Comparison of ENCODE assay signal across 8 cellular contexts in the genomic region with DNA sequence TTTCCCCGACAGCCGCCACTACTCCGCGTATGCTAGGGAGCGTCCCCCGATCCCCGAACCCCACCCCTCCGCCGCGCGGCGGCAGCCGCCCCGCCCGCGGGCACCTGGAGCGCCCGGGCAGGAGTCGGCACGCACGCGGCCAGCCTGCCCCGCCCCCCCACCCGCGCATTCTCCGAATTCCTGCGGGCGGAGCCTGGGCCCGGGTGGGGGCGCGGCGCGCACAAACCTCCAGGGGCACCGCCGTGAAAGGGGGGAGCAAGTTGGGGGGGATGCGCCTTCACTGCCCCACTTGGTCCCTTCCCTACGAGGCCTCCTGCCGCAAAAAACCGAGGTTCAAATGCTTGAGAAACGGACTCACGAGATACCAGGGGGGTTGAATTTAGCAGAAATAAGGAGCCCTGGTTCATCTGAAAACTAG. TPM values are rescaled to one million over a fixed set of nuclear protein-coding genes. Genes with fewer than 3 reads are reported as not detected.
A peak's percentile ranks its signal among the peaks of the same experiment; 100 is the strongest.
DNase-seq lines count a peak whose midpoint lies in the region; ATAC-seq and TF ChIP-seq lines count a peak whose summit lies in the region.

No MANE protein-coding gene starts in this region.

- H3K27ac Mint-ChIP-seq in IgD-negative memory B cell = no peak overlapping the region
- H3K27ac Mint-ChIP-seq in activated naive CD4-positive, alpha-beta T cell treated with anti-CD3 and anti-CD28 coated beads, Interleukin-2, amount 50 U/mL, for 72 hours = no peak overlapping the region

- H3K4me3 Mint-ChIP-seq in IgD-negative memory B cell = peak overlapping the region; percentile 26 to 82 (median 64)

- H3K4me1 ChIP-seq in A673 (ENCODE audit: insufficient read depth, low read length, poor library complexity, severe bottlenecking) (peaks cover 41% of the 10 kb centered on the region), iPS DF 6.9 (ENCODE audit: control insufficient read depth, insufficient read depth, low read length) (peaks cover 13% of the 10 kb centered on the region), skeletal muscle tissue (ENCODE audit: control insufficient read depth in 3 of 3, insufficient read depth in 3 of 3, low read length in 3 of 3) (peaks cover 20 to 32% (median 24%) of the 10 kb centered on the region in 3 donors)

- no peaks in the 10 kb centered on the region for H3K9me3 Mint-ChIP-seq in IgD-negative memory B cell
- no peaks in the 10 kb centered on the region for H3K9me3 Mint-ChIP-seq in activated naive CD4-positive, alpha-beta T cell treated with anti-CD3 and anti-CD28 coated beads, Interleukin-2, amount 50 U/mL, for 72 hours

- no CpG with 5 or more reads among the region's 41 CpGs for WGBS in iPS DF 6.9 (ENCODE audit: insufficient coverage, insufficient read length)

- POLR2A ChIA-PET in A673 (lab: Charles Lee; ENCODE audit: low non-redundant PET) = no interaction called here

- TF ChIP-seq CTCF in A673 (conservative IDR thresholded peaks at IDR 0.05; ENCODE audit: low read depth, low read length) (no peak), GM20000 (IDR thresholded peaks at IDR 0.05; ENCODE audit: extremely low read depth, missing control alignments) (no peak)

- intact Hi-C loops in A673 (cut with micrococcal nuclease; ENCODE audit: unreplicated experiment) = loop anchor here (5.0 kb wide), 4 partner anchors 53 to 673 kb away; a partner anchor contains a TSS

- CTCF ChIA-PET in A673 (lab: Charles Lee) = interaction anchor here (0.6 kb wide), 1 partner anchor 81 kb away, joined by 4 read pairs; no protein-coding TSS in a partner anchor

- BruUV-seq in A673 (replicated peaks; lab: Mats Ljungman, UMichigan) = no TSS peak

- H3K27ac ChIP-seq in A673 (ENCODE audit: low read depth, low read length, poor library complexity, severe bottlenecking) (peak overlapping the region; percentile 86), iPS DF 6.9 (ENCODE audit: low read length) (no peak overlapping the region), skeletal muscle tissue (ENCODE audit: low read depth, low read length) (no peak overlapping the region)

- peak; percentile 8 to 23 for ATAC-seq in activated naive CD4-positive, alpha-beta T cell treated with anti-CD3 and anti-CD28 coated beads, Interleukin-2, amount 50 U/mL, for 72 hours
- ATAC-seq in HG02938 (IDR thresholded peaks at IDR 0.05; ENCODE audit: unreplicated experiment) = no peak

- H3K4me3 ChIP-seq in A673 (ENCODE audit: low read depth, low read length, poor library complexity, severe bottlenecking) (peak overlapping the region; percentile 86), iPS DF 6.9 (ENCODE audit: low read length) (peak overlapping the region; percentile 59), skeletal muscle tissue (ENCODE audit: low read length in 3 of 3) (peak overlapping the region; percentile 18 to 94 (median 51))

- peaks cover 16% of the 10 kb centered on the region for H3K36me3 ChIP-seq in A673 (ENCODE audit: insufficient read depth, low read length, poor library complexity, severe bottlenecking)
- no peaks in the 10 kb centered on the region; the same call in 1 of the 2 replicates for H3K36me3 ChIP-seq in iPS DF 6.9 (ENCODE audit: control insufficient read depth, insufficient read depth, low read length)
- H3K36me3 ChIP-seq in skeletal muscle tissue (ENCODE audit: control insufficient read depth in 3 of 3, insufficient read depth in 3 of 3, low read length in 3 of 3) = no peaks in the 10 kb centered on the region

- H3K27me3 ChIP-seq in A673 (replicated peaks; ENCODE audit: insufficient read depth, low read depth, low read length, poor library complexity) (no peaks in the 10 kb centered on the region), iPS DF 6.9 (ENCODE audit: control insufficient read depth, insufficient read depth, low read length) (no peaks in the 10 kb centered on the region), skeletal muscle tissue (ENCODE audit: control insufficient read depth in 3 of 3, insufficient read depth in 3 of 3, low read length in 3 of 3) (peaks cover 9 to 35% (median 29%) of the 10 kb centered on the region in 3 donors)

- H3K36me3 Mint-ChIP-seq in IgD-negative memory B cell = peaks cover 3% of the 10 kb centered on the region
- no peaks in the 10 kb centered on the region for H3K36me3 Mint-ChIP-seq in activated naive CD4-positive, alpha-beta T cell treated with anti-CD3 and anti-CD28 coated beads, Interleukin-2, amount 50 U/mL, for 72 hours

- H3K27me3 Mint-ChIP-seq in IgD-negative memory B cell = peaks cover 13% of the 10 kb centered on the region

- H3K4me1 Mint-ChIP-seq in IgD-negative memory B cell = peaks cover 2 to 6% (median 5%) of the 10 kb centered on the region in 3 donors

- H3K9ac ChIP-seq in skeletal muscle tissue (ENCODE audit: low read depth in 1 of 3, low read length in 3 of 3) = peak overlapping the region in 1 of 3 donors; percentile 44

- DNase-seq in A673 (ENCODE audit: low spot score) = peak; percentile 70
- peak in 1 of 2 donors; percentile 22 for DNase-seq in activated naive CD4-positive, alpha-beta T cell treated with anti-CD3 and anti-CD28 coated beads, Interleukin-2, amount 50 U/mL, for 72 hours (ENCODE audit: low spot score in 2 of 2)
- no peak for DNase-seq in iPS DF 6.9 (ENCODE audit: low read depth, low spot score)
- no peak for DNase-seq in GM20000 (ENCODE audit: low spot score)
- DNase-seq in H4 (ENCODE audit: low spot score) = no peak

- H3K9me3 ChIP-seq in A673 (ENCODE audit: low read depth, low read length, poor library complexity, severe bottlenecking) (no peaks in the 10 kb centered on the region), iPS DF 6.9 (ENCODE audit: control insufficient read depth, insufficient read depth, low read length) (no peaks in the 10 kb centered on the region), skeletal muscle tissue (ENCODE audit: control insufficient read depth in 3 of 3, low read length in 3 of 3) (no peaks in the 10 kb centered on the region)

RNA-seq across cellular contexts. Expression of a gene that starts 1.7 kb away (rescaled TPM):
- 37.6 and 43.6 TPM in 2 replicates for total RNA-seq in A673 (2021)
- 0.16 TPM for polyA plus RNA-seq in IgD-negative memory B cell
- total RNA-seq in activated naive CD4-positive, alpha-beta T cell treated with anti-CD3 and anti-CD28 coated beads, Interleukin-2, amount 50 U/mL, for 72 hours = 1 to 10 TPM; 1.5 to 3.8 TPM
- total RNA-seq in skeletal muscle tissue = 77.8 TPM
- total RNA-seq in H4 (2014; rRNA removed; shearing (Covaris generic)) = 24.7 and 25.9 TPM in 2 replicates

RNA-seq across cellular contexts. Expression of a gene that starts 23.8 kb away (rescaled TPM):
- total RNA-seq in A673 (2021) (62.7 and 73.9 TPM in 2 replicates), skeletal muscle tissue (53.2 TPM)
- 28.5 TPM for polyA plus RNA-seq in IgD-negative memory B cell
- total RNA-seq in activated naive CD4-positive, alpha-beta T cell treated with anti-CD3 and anti-CD28 coated beads, Interleukin-2, amount 50 U/mL, for 72 hours = 10 to 100 TPM; 82.2 to 93.3 TPM
- total RNA-seq in H4 (2014; rRNA removed; shearing (Covaris generic)) = 70.7 and 104 TPM in 2 replicates

RNA-seq across cellular contexts. Expression of a gene that starts 29.3 kb away (rescaled TPM):
- 9.9 and 10.8 TPM in 2 replicates for total RNA-seq in A673 (2021)
- polyA plus RNA-seq in IgD-negative memory B cell = 8.0 TPM
- 10 to 100 TPM; 10.9 to 12.6 TPM for total RNA-seq in activated naive CD4-positive, alpha-beta T cell treated with anti-CD3 and anti-CD28 coated beads, Interleukin-2, amount 50 U/mL, for 72 hours
- total RNA-seq in skeletal muscle tissue = 9.9 TPM
- total RNA-seq in H4 (2014; rRNA removed; shearing (Covaris generic)) = 6.9 and 15.1 TPM in 2 replicates

RNA-seq across cellular contexts. Expression of a gene that starts 51.5 kb away (rescaled TPM):
- total RNA-seq in A673 (2021) (244 and 273 TPM in 2 replicates), skeletal muscle tissue (60.0 TPM)
- polyA plus RNA-seq in IgD-negative memory B cell = 45.0 TPM
- total RNA-seq in activated naive CD4-positive, alpha-beta T cell treated with anti-CD3 and anti-CD28 coated beads, Interleukin-2, amount 50 U/mL, for 72 hours = 100 to 1,000 TPM in 1 of 2 donors, 10 to 100 TPM in 1; 47.1 to 120 TPM
- total RNA-seq in H4 (2014; rRNA removed; shearing (Covaris generic)) = 60.1 and 76.9 TPM in 2 replicates

RNA-seq across cellular contexts. Expression of a gene that starts 54.0 kb away (rescaled TPM):
- total RNA-seq in A673 (2021) (491 and 500 TPM in 2 replicates), skeletal muscle tissue (183 TPM)
- polyA plus RNA-seq in IgD-negative memory B cell = 28.0 TPM
- total RNA-seq in activated naive CD4-positive, alpha-beta T cell treated with anti-CD3 and anti-CD28 coated beads, Interleukin-2, amount 50 U/mL, for 72 hours = 100 to 1,000 TPM; 137 to 180 TPM
- total RNA-seq in H4 (2014; rRNA removed; shearing (Covaris generic)) = 444 and 478 TPM in 2 replicates
